Comparison of ENCODE assay signal across 27 cellular contexts in genomic region chr2:240155080-240156025, GRCh38. TPM values are rescaled to one million over a fixed set of nuclear protein-coding genes. Genes with fewer than 3 reads are reported as not detected.
DNase-seq lines count a peak whose midpoint lies in the region; ATAC-seq and TF ChIP-seq lines count a peak whose summit lies in the region.
"Had no signal": no experiment of that assay in that cellular context is flagged by ENCODE, and none has a peak within 500 bp of the region (broad histone marks: within the 10 kb centered on the region; RNA-seq: fewer than 3 reads in every experiment).

No MANE protein-coding gene starts in this region.

- H3K4me1 Mint-ChIP-seq in endodermal cell, result no peaks in the 10 kb centered on the region
- H3K4me1 Mint-ChIP-seq in neural progenitor cell, result peaks cover 23% of the 10 kb centered on the region
- H3K4me1 Mint-ChIP-seq: CD8-positive, alpha-beta memory T cell had no signal

- no peaks in the 10 kb centered on the region for H3K9me3 ChIP-seq in adrenal gland (replicated peaks in 1 of 3)
- H3K9me3 ChIP-seq in endodermal cell (ENCODE audit: control insufficient read depth, low read length), result no peaks in the 10 kb centered on the region
- no peaks in the 10 kb centered on the region for H3K9me3 ChIP-seq in neural progenitor cell (ENCODE audit: low read depth)
- H3K9me3 ChIP-seq in lower lobe of right lung, result no peaks in the 10 kb centered on the region
- H3K9me3 ChIP-seq: esophagus squamous epithelium had no signal

- H3K4me3 Mint-ChIP-seq in endodermal cell (no peak overlapping the region), neural progenitor cell (peak overlapping the region; percentile 16)
- H3K4me3 Mint-ChIP-seq: activated CD8-positive, alpha-beta T cell treated with anti-CD3 and anti-CD28 coated beads, Interleukin-2, amount 10 ng/mL, durations not matched to agents 7 days and 5 days; CD8-positive, alpha-beta memory T cell; effector memory CD8-positive, alpha-beta T cell; H9; mesothelial cell of epicardium; nephron progenitor cell had no signal

- WGBS in adrenal gland, 4 donors, result 51 to 57% (median 54%) methylated on average over 20 to 21 of the region's 21 CpGs
- WGBS in endodermal cell (ENCODE audit: insufficient coverage in 1 of 2, insufficient read length in 1 of 2), 2 experiments, result 85 to 86% methylated on average over 16 to 21 of the region's 21 CpGs

- peaks cover 9% of the 10 kb centered on the region for H3F3A ChIP-seq in neural progenitor cell (ENCODE audit: low read depth)

- H3K9me3 Mint-ChIP-seq in endodermal cell (no peaks in the 10 kb centered on the region), neural progenitor cell (no peaks in the 10 kb centered on the region)
- H3K9me3 Mint-ChIP-seq: effector memory CD8-positive, alpha-beta T cell had no signal

- H3K27ac ChIP-seq in adrenal gland, result no peak overlapping the region
- peak overlapping the region; percentile 32 for H3K27ac ChIP-seq in endodermal cell (ENCODE audit: low read depth, low read length)
- peak overlapping the region; percentile 45 for H3K27ac ChIP-seq in neural progenitor cell
- H3K27ac ChIP-seq in substantia nigra (ENCODE audit: low read depth, low read length, poor library complexity, severe bottlenecking), result peak overlapping the region; percentile 61
- no peak overlapping the region for H3K27ac ChIP-seq in lower lobe of right lung
- H3K27ac ChIP-seq: esophagus squamous epithelium, tibial nerve had no signal

- no peak overlapping the region for H3K9ac ChIP-seq in endodermal cell (ENCODE audit: extremely low read depth, low read length, poor library complexity, severe bottlenecking)
- no peak overlapping the region for H3K9ac ChIP-seq in neural progenitor cell

- TF ChIP-seq CTCF in adrenal gland (IDR thresholded peaks at IDR 0.05), result no peak
- no peak for TF ChIP-seq CTCF in endodermal cell (conservative IDR thresholded peaks at IDR 0.05)
- no peak for TF ChIP-seq CTCF in neural progenitor cell (IDR thresholded peaks at IDR 0.05)
- no peak for TF ChIP-seq CTCF in lower lobe of right lung (IDR thresholded peaks at IDR 0.05)

- no peaks in the 10 kb centered on the region for H3K27me3 ChIP-seq in adrenal gland
- peaks cover 10% of the 10 kb centered on the region for H3K27me3 ChIP-seq in endodermal cell (ENCODE audit: control insufficient read depth, insufficient read depth, low read length, poor library complexity, severe bottlenecking)
- peaks cover 21% of the 10 kb centered on the region for H3K27me3 ChIP-seq in neural progenitor cell
- H3K27me3 ChIP-seq in lower lobe of right lung (ENCODE audit: low read depth), result peaks cover 6% of the 10 kb centered on the region

- DNase-seq in adrenal gland (peak in 5 of 7 donors; percentile 35 to 44 (median 43)), endodermal cell (no peak), neural progenitor cell (ENCODE audit: low spot score) (peak; percentile 64), substantia nigra (lab: John Stamatoyannopoulos, UW) (peak in 32 of 49 donors; percentile 13 to 87 (median 43)), ecto neural progenitor cell (ENCODE audit: low spot score) (no peak), SW480 (ENCODE audit: low spot score) (no peak), lower lobe of right lung (no peak)
- no peak for DNase-seq in activated CD8-positive, alpha-beta memory T cell treated with anti-CD3 and anti-CD28 coated beads for 24 hours
- DNase-seq: activated CD8-positive, alpha-beta T cell treated with anti-CD3 and anti-CD28 coated beads, Interleukin-2, amount 10 ng/mL, durations not matched to agents 7 days and 5 days; activated T-cell treated with anti-CD3 and anti-CD28 coated beads, Interleukin-2, amount 50 U/mL, for 1 hour; cerebellar nuclear complex; effector memory CD8-positive, alpha-beta T cell; esophagus squamous epithelium; H9; left colon; NCI-H1436; NCI-H526; nephron progenitor cell; stimulated activated CD4-positive, alpha-beta T cell treated with anti-CD3 and anti-CD28 coated beads, Interleukin-12 subunit alpha, Interleukin-12 subunit beta, amount 100 ng/mL, for 4 hours; stimulated activated CD4-positive, alpha-beta T cell treated with anti-CD3 and anti-CD28 coated beads, Interleukin-4, amount 100 ng/mL, for 4 hours; stimulated activated naive CD8-positive, alpha-beta T cell treated with anti-CD3 and anti-CD28 coated beads, Interleukin-15, Interleukin-2, amounts not matched to agents 100 U/mL and 50 U/mL, for 24 hours had no signal

- H3K36me3 Mint-ChIP-seq in endodermal cell (ENCODE audit: low read depth), result no peaks in the 10 kb centered on the region
- H3K36me3 Mint-ChIP-seq in neural progenitor cell, result no peaks in the 10 kb centered on the region
- H3K36me3 Mint-ChIP-seq: CD8-positive, alpha-beta memory T cell; mesothelial cell of epicardium had no signal

- intact Hi-C loops in adrenal gland (cut with DNase I), result no loop called here
- intact Hi-C loops in lower lobe of right lung (cut with DNase I), result no loop called here

- H3K4me1 ChIP-seq in adrenal gland (replicated peaks in 1 of 2), result peaks cover 0 to 12% of the 10 kb centered on the region in 2 donors
- H3K4me1 ChIP-seq in endodermal cell (ENCODE audit: control insufficient read depth, insufficient read depth, low read length), result no peaks in the 10 kb centered on the region
- H3K4me1 ChIP-seq in neural progenitor cell, result peaks cover 24% of the 10 kb centered on the region
- H3K4me1 ChIP-seq in lower lobe of right lung, result no peaks in the 10 kb centered on the region
- H3K4me1 ChIP-seq: esophagus squamous epithelium had no signal

- peak overlapping the region; percentile 35 for H3K4me2 ChIP-seq in neural progenitor cell

- H3K27me3 Mint-ChIP-seq in endodermal cell (ENCODE audit: insufficient read depth), result peaks cover 11% of the 10 kb centered on the region
- peaks cover 7% of the 10 kb centered on the region for H3K27me3 Mint-ChIP-seq in neural progenitor cell (ENCODE audit: insufficient read depth, low read depth)

- no peaks in the 10 kb centered on the region for H3K36me3 ChIP-seq in adrenal gland (replicated peaks in 1 of 2)
- no peaks in the 10 kb centered on the region for H3K36me3 ChIP-seq in endodermal cell (ENCODE audit: control insufficient read depth, insufficient read depth, low read length)
- no peaks in the 10 kb centered on the region for H3K36me3 ChIP-seq in neural progenitor cell
- H3K36me3 ChIP-seq in lower lobe of right lung, result no peaks in the 10 kb centered on the region
- H3K36me3 ChIP-seq: esophagus squamous epithelium, tibial nerve had no signal

- H3K4me3 ChIP-seq in adrenal gland (no peak overlapping the region), endodermal cell (ENCODE audit: low read length) (no peak overlapping the region), neural progenitor cell (no peak overlapping the region), lower lobe of right lung (no peak overlapping the region)
- H3K4me3 ChIP-seq: esophagus squamous epithelium, tibial nerve had no signal

- H3K27ac Mint-ChIP-seq in endodermal cell (no peak overlapping the region), neural progenitor cell (peak overlapping the region; percentile 62)
- H3K27ac Mint-ChIP-seq: activated CD8-positive, alpha-beta T cell treated with anti-CD3 and anti-CD28 coated beads, Interleukin-2, amount 10 ng/mL, durations not matched to agents 7 days and 5 days; CD8-positive, alpha-beta memory T cell; mesothelial cell of epicardium had no signal

- TF ChIP-seq POLR2A in adrenal gland (IDR thresholded peaks at IDR 0.05), result no peak

- H2AFZ ChIP-seq in neural progenitor cell (replicated peaks), result no peak overlapping the region

- no peak for ATAC-seq in lower lobe of right lung
- ATAC-seq: activated CD8-positive, alpha-beta T cell treated with anti-CD3 and anti-CD28 coated beads, Interleukin-2, amount 10 ng/mL, durations not matched to agents 7 days and 5 days; effector memory CD8-positive, alpha-beta T cell; left colon; stimulated activated naive CD8-positive, alpha-beta T cell treated with anti-CD3 and anti-CD28 coated beads, Interleukin-15, Interleukin-2, amounts not matched to agents 100 U/mL and 50 U/mL, for 24 hours had no signal

- no peaks in the 10 kb centered on the region for H4K20me1 ChIP-seq in neural progenitor cell (ENCODE audit: low read depth)

- no peaks in the 10 kb centered on the region for H3K79me2 ChIP-seq in neural progenitor cell (ENCODE audit: low read depth)

RNA-seq across cellular contexts. Expression of gene OTOS, which starts 14.9 kb away (rescaled TPM):
- total RNA-seq in adrenal gland, result not detected
- polyA plus RNA-seq in adrenal gland, result not detected
- not detected for total RNA-seq in endodermal cell
- not detected for polyA plus RNA-seq in endodermal cell (2013, experiment 1 of 2)
- polyA plus RNA-seq in endodermal cell (2013, experiment 2 of 2), result not detected
- not detected in 2 replicates for total RNA-seq in neural progenitor cell (ENCODE audit: low replicate concordance)
- not detected for total RNA-seq in lower lobe of right lung
- total RNA-seq: activated CD8-positive, alpha-beta T cell treated with anti-CD3 and anti-CD28 coated beads, Interleukin-2, amount 10 ng/mL, durations not matched to agents 7 days and 5 days; CD8-positive, alpha-beta memory T cell; esophagus squamous epithelium; glomerular endothelial cell; H9; left colon; M059J; mesothelial cell of epicardium; renal cortical epithelial cell; tibial nerve had no signal
- polyA plus RNA-seq: CD8-positive, alpha-beta memory T cell had no signal

RNA-seq across cellular contexts. Expression of gene COPS9, which starts 19.2 kb away (rescaled TPM):
- 100 to 1,000 TPM; 123 to 469 (median 147) TPM for total RNA-seq in adrenal gland
- 100 to 1,000 TPM in 2 of 3 donors, 10 to 100 TPM in 1; 63.7 to 301 (median 262) TPM for polyA plus RNA-seq in adrenal gland
- total RNA-seq in endodermal cell, result 100 to 1,000 TPM; 151 to 161 TPM
- polyA plus RNA-seq in endodermal cell (2013, experiment 1 of 2), result 175 TPM
- 183 TPM for polyA plus RNA-seq in endodermal cell (2013, experiment 2 of 2)
- 70.5 and 83.9 TPM in 2 replicates for total RNA-seq in neural progenitor cell (ENCODE audit: low replicate concordance)
- total RNA-seq in lower lobe of right lung, result 109 TPM

Comparison
In these comparisons a context has a peak if more than half of its experiments do, and no peak if none do; other contexts are left out.
1. DNase-seq: peak in adrenal gland (5 of 7), neural progenitor cell (single experiment) and substantia nigra (32 of 49); none in endodermal cell (single experiment), ecto neural progenitor cell (single experiment), SW480 (single experiment), lower lobe of right lung (single experiment) and activated CD8-positive, alpha-beta memory T cell treated with anti-CD3 and anti-CD28 coated beads for 24 hours (single experiment).
2. H3K27ac ChIP-seq: peak in endodermal cell (single experiment), neural progenitor cell (single experiment) and substantia nigra (single experiment); none in adrenal gland (0 of 5) and lower lobe of right lung (single experiment).